Comparison of ENCODE assay signal across 2 cellular contexts in genomic region chr1:235253219-235253640, GRCh38.
TF ChIP-seq lines count a peak whose summit lies in the region.

No MANE protein-coding gene starts in this region.

TF ChIP-seq in HEK293, 187 proteins besides CTCF, POLR2A, EP300 and RAD21 (continued from another document):
- TF ChIP-seq ZNF660 (tag by site-specific recombination; IDR thresholded peaks at IDR 0.05) (peak; percentile 95), ZNF555 (tag by site-specific recombination; conservative IDR thresholded peaks at IDR 0.05) (no peak), OVOL3 (tag by site-specific recombination; IDR thresholded peaks at IDR 0.05) (no peak), TRIM28 (IDR thresholded peaks at IDR 0.05; ENCODE audit: borderline replicate concordance, low read length) (0 out of 2 replicates have a peak, but pooled peaks have one; percentile 49), ZNF394 (tag by site-specific recombination; IDR thresholded peaks at IDR 0.05; ENCODE audit: borderline replicate concordance) (no peak), KLF10 (tag by site-specific recombination; IDR thresholded peaks at IDR 0.05) (peak; percentile 38; the same call in 1 of the 2 replicates), ZNF600 (tag by site-specific recombination; IDR thresholded peaks at IDR 0.05) (peak; percentile 52; the same call in 1 of the 2 replicates)
- TF ChIP-seq, protein P1, sequence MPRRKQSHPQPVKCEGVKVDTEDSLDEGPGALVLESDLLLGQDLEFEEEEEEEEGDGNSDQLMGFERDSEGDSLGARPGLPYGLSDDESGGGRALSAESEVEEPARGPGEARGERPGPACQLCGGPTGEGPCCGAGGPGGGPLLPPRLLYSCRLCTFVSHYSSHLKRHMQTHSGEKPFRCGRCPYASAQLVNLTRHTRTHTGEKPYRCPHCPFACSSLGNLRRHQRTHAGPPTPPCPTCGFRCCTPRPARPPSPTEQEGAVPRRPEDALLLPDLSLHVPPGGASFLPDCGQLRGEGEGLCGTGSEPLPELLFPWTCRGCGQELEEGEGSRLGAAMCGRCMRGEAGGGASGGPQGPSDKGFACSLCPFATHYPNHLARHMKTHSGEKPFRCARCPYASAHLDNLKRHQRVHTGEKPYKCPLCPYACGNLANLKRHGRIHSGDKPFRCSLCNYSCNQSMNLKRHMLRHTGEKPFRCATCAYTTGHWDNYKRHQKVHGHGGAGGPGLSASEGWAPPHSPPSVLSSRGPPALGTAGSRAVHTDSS (tag by site-specific recombination; IDR thresholded peaks at IDR 0.05) = 0 out of 2 replicates have a peak, but pooled peaks have one; percentile 19
TF ChIP-seq in HEK293: peak in this region for 22.

TF ChIP-seq in K562, 482 proteins besides CTCF, POLR2A, EP300 and RAD21 (continued from another document and continues in another):
- no peak for TF ChIP-seq GATAD2A (IDR thresholded peaks at IDR 0.05)
- no peak for TF ChIP-seq BACH1 (tag; IDR thresholded peaks at IDR 0.05)
- no peak for TF ChIP-seq NCOA6 (IDR thresholded peaks at IDR 0.05)
- TF ChIP-seq ZNF76 (CRISPR knock-in tag; IDR thresholded peaks at IDR 0.05; ENCODE audit: borderline replicate concordance) = no peak
- no peak for TF ChIP-seq CEBPG (CRISPR knock-in tag; IDR thresholded peaks at IDR 0.05)
- peak in 1 of 2 experiments; percentile 24; a peak in 2 of 4 replicates for TF ChIP-seq CEBPG (tag; conservative IDR thresholded peaks at IDR 0.05 in 1 of 2, IDR thresholded peaks at IDR 0.05 in 1 of 2)
- TF ChIP-seq BRD4 (IDR thresholded peaks at IDR 0.05) = no peak
- no peak for TF ChIP-seq HDGF (IDR thresholded peaks at IDR 0.05)
- no peak for TF ChIP-seq ZC3H11A (IDR thresholded peaks at IDR 0.05; ENCODE audit: low read depth, low read length)
- TF ChIP-seq TEAD4 (IDR thresholded peaks at IDR 0.05; ENCODE audit: low read length) = peak; percentile 49; the same call in 1 of the 2 replicates
- no peak for TF ChIP-seq TEAD4 (CRISPR knock-in tag; IDR thresholded peaks at IDR 0.05; ENCODE audit: borderline replicate concordance)
- TF ChIP-seq TCF3 (CRISPR knock-in tag; IDR thresholded peaks at IDR 0.05) = no peak
- TF ChIP-seq JUNB (CRISPR knock-in tag; conservative IDR thresholded peaks at IDR 0.05) = no peak
- no peak for TF ChIP-seq ZBTB9 (CRISPR knock-in tag; IDR thresholded peaks at IDR 0.05)
- TF ChIP-seq, protein P2, sequence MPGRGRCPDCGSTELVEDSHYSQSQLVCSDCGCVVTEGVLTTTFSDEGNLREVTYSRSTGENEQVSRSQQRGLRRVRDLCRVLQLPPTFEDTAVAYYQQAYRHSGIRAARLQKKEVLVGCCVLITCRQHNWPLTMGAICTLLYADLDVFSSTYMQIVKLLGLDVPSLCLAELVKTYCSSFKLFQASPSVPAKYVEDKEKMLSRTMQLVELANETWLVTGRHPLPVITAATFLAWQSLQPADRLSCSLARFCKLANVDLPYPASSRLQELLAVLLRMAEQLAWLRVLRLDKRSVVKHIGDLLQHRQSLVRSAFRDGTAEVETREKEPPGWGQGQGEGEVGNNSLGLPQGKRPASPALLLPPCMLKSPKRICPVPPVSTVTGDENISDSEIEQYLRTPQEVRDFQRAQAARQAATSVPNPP (IDR thresholded peaks at IDR 0.05; ENCODE audit: borderline replicate concordance, insufficient read depth, insufficient read length) = no peak
- 0 out of 2 replicates have a peak, but pooled peaks have one; percentile 34 for TF ChIP-seq JUND (IDR thresholded peaks at IDR 0.05; ENCODE audit: borderline replicate concordance, low read depth, low read length)
- TF ChIP-seq JUND (tag; IDR thresholded peaks at IDR 0.05; ENCODE audit: borderline replicate concordance, low read depth, low read length) = no peak; the same call in 2 of the 3 replicates
- TF ChIP-seq EWSR1 (IDR thresholded peaks at IDR 0.05; ENCODE audit: borderline replicate concordance, low read depth, partially characterized antibody) = no peak
- TF ChIP-seq, protein P3, sequence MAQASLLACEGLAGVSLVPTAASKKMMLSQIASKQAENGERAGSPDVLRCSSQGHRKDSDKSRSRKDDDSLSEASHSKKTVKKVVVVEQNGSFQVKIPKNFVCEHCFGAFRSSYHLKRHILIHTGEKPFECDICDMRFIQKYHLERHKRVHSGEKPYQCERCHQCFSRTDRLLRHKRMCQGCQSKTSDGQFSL (CRISPR knock-in tag; IDR thresholded peaks at IDR 0.05) = no peak
- TF ChIP-seq, protein P3 (tag; IDR thresholded peaks at IDR 0.05) = no peak
- TF ChIP-seq ZBTB1 (CRISPR knock-in tag; IDR thresholded peaks at IDR 0.05; ENCODE audit: borderline replicate concordance, low read depth) = no peak
- TF ChIP-seq RBM34 (IDR thresholded peaks at IDR 0.05; ENCODE audit: borderline replicate concordance, insufficient read depth, low read length) = no peak
- no peak for TF ChIP-seq POU5F1 (IDR thresholded peaks at IDR 0.05; ENCODE audit: borderline replicate concordance, low read depth, low read length, partially characterized antibody)
- TF ChIP-seq, protein P4, sequence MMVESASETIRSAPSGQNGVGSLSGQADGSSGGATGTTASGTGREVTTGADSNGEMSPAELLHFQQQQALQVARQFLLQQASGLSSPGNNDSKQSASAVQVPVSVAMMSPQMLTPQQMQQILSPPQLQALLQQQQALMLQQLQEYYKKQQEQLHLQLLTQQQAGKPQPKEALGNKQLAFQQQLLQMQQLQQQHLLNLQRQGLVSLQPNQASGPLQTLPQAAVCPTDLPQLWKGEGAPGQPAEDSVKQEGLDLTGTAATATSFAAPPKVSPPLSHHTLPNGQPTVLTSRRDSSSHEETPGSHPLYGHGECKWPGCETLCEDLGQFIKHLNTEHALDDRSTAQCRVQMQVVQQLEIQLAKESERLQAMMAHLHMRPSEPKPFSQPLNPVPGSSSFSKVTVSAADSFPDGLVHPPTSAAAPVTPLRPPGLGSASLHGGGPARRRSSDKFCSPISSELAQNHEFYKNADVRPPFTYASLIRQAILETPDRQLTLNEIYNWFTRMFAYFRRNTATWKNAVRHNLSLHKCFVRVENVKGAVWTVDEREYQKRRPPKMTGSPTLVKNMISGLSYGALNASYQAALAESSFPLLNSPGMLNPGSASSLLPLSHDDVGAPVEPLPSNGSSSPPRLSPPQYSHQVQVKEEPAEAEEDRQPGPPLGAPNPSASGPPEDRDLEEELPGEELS (CRISPR knock-in tag; IDR thresholded peaks at IDR 0.05; ENCODE audit: borderline replicate concordance) = no peak
- no peak for TF ChIP-seq ETV6 (IDR thresholded peaks at IDR 0.05; ENCODE audit: borderline replicate concordance in 1 of 2, low read depth in 2 of 2, low read length in 1 of 2)
- no peak for TF ChIP-seq ETV6 (CRISPR knock-in tag; IDR thresholded peaks at IDR 0.05; ENCODE audit: borderline replicate concordance)
- TF ChIP-seq THRB (CRISPR knock-in tag; conservative IDR thresholded peaks at IDR 0.05) = no peak
- 0 out of 2 replicates have a peak, but pooled peaks have one; percentile 7 for TF ChIP-seq ATF6 (CRISPR knock-in tag; IDR thresholded peaks at IDR 0.05)
- no peak for TF ChIP-seq MBD2 (IDR thresholded peaks at IDR 0.05; ENCODE audit: borderline replicate concordance, low read depth)
- TF ChIP-seq ZNF280B (CRISPR knock-in tag; IDR thresholded peaks at IDR 0.05) = no peak
- TF ChIP-seq SNRNP70 (optimal IDR thresholded peaks at IDR 0.05; ENCODE audit: low read depth, low read length) = no peak
- TF ChIP-seq NBN (IDR thresholded peaks at IDR 0.05; ENCODE audit: low read depth) = 0 out of 2 replicates have a peak, but pooled peaks have one; percentile 38
- no peak for TF ChIP-seq ZNF507 (tag; conservative IDR thresholded peaks at IDR 0.05)
- TF ChIP-seq, protein P5, sequence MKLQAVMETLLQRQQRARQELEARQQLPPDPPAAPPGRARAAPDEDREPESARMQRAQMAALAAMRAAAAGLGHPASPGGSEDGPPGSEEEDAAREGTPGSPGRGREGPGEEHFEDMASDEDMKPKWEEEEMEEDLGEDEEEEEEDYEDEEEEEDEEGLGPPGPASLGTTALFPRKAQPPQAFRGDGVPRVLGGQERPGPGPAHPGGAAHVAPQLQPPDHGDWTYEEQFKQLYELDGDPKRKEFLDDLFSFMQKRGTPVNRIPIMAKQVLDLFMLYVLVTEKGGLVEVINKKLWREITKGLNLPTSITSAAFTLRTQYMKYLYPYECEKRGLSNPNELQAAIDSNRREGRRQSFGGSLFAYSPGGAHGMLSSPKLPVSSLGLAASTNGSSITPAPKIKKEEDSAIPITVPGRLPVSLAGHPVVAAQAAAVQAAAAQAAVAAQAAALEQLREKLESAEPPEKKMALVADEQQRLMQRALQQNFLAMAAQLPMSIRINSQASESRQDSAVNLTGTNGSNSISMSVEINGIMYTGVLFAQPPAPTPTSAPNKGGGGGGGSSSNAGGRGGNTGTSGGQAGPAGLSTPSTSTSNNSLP (IDR thresholded peaks at IDR 0.05; ENCODE audit: borderline replicate concordance, low read depth, low read length) = 0 out of 2 replicates have a peak, but pooled peaks have one; percentile 56
- TF ChIP-seq ZNF146 (CRISPR knock-in tag; IDR thresholded peaks at IDR 0.05; ENCODE audit: unreplicated experiment) = no peak
- no peak for TF ChIP-seq ESRRA (IDR thresholded peaks at IDR 0.05; ENCODE audit: borderline replicate concordance, low read depth)
- TF ChIP-seq ZNF239 (CRISPR knock-in tag; IDR thresholded peaks at IDR 0.05) = no peak
- peak in 1 of 2 experiments; percentile 33; a peak in 1 of 3 replicates for TF ChIP-seq CBX3 (IDR thresholded peaks at IDR 0.05; ENCODE audit: borderline replicate concordance in 1 of 2, low read length in 2 of 2)
- TF ChIP-seq, protein P6, sequence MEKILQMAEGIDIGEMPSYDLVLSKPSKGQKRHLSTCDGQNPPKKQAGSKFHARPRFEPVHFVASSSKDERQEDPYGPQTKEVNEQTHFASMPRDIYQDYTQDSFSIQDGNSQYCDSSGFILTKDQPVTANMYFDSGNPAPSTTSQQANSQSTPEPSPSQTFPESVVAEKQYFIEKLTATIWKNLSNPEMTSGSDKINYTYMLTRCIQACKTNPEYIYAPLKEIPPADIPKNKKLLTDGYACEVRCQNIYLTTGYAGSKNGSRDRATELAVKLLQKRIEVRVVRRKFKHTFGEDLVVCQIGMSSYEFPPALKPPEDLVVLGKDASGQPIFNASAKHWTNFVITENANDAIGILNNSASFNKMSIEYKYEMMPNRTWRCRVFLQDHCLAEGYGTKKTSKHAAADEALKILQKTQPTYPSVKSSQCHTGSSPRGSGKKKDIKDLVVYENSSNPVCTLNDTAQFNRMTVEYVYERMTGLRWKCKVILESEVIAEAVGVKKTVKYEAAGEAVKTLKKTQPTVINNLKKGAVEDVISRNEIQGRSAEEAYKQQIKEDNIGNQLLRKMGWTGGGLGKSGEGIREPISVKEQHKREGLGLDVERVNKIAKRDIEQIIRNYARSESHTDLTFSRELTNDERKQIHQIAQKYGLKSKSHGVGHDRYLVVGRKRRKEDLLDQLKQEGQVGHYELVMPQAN (IDR thresholded peaks at IDR 0.05; ENCODE audit: borderline replicate concordance) = no peak
- TF ChIP-seq NFXL1 (CRISPR knock-in tag; IDR thresholded peaks at IDR 0.05) = no peak
- no peak for TF ChIP-seq RFX7 (CRISPR knock-in tag; IDR thresholded peaks at IDR 0.05)
- no peak for TF ChIP-seq GTF2F1 (IDR thresholded peaks at IDR 0.05; ENCODE audit: low read depth, low read length)
